9 cellular contexts compared by ENCODE assay signal in the genomic region with DNA sequence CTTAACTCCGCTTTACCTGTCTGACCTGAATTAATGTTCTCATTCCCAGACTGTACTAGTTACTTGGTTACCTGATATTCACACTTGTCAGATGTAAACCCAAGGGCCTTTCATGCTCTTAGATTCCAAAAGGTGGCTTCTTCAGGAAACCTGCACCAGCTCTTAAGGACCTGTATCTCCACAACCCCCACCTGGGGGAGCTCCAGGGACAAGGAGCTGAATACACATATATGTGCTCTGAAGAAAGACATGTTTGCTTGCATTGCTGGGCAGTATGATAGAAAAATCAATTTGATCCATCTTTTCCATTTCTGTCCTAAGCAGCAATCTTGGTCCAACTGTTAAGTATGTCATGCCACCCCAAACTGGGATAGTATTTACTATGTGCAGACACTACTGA.
DNase-seq lines count a peak whose midpoint lies in the region; ATAC-seq and TF ChIP-seq lines count a peak whose summit lies in the region.
"Had no signal": no experiment of that assay in that cellular context is flagged by ENCODE, and none has a peak within 500 bp of the region (broad histone marks: within the 10 kb centered on the region; RNA-seq: fewer than 3 reads in every experiment).

No MANE protein-coding gene starts in this region.

- DNase-seq in NCI-H2227 (lab: John Stamatoyannopoulos, UW; ENCODE audit: unreplicated experiment) (peak; percentile 26), NCI-H2227 treated with DMSO at 0.1 percent for 48 hours (lab: John Stamatoyannopoulos, UW) (no peak), RWPE1 (ENCODE audit: low spot score) (peak; percentile 24), lung microvascular endothelial cell (ENCODE audit: low read depth in 2 of 2) (peak; percentile 9 to 37), natural killer cell (no peak), GF-D8 (lab: John Stamatoyannopoulos, UW) (no peak)
- DNase-seq in activated CD8-positive, alpha-beta memory T cell treated with anti-CD3 and anti-CD28 coated beads, Interleukin-2, amount 10 ng/mL, durations not matched to agents 7 days and 5 days: no peak

- no peaks in the 10 kb centered on the region for H3K36me3 Mint-ChIP-seq in natural killer cell
- no peaks in the 10 kb centered on the region for H3K36me3 Mint-ChIP-seq in activated CD8-positive, alpha-beta memory T cell treated with anti-CD3 and anti-CD28 coated beads, Interleukin-2, amount 10 ng/mL, durations not matched to agents 7 days and 5 days

- CTCF ChIA-PET in RWPE1 (lab: Yijun Ruan, JAX): interaction anchor here (0.5 to 0.7 kb wide), 3 partner anchors 72 to 1212 kb away, joined by 3 to 6 read pairs (median 3); no protein-coding TSS in a partner anchor
- CTCF ChIA-PET in activated CD8-positive, alpha-beta memory T cell treated with anti-CD3 and anti-CD28 coated beads, Interleukin-2, amount 10 ng/mL, durations not matched to agents 7 days and 5 days (lab: Charles Lee): interaction anchor here (0.5 to 1.0 kb wide), 2 partner anchors 266 to 350 kb away, joined by 3 read pairs; no protein-coding TSS in a partner anchor

- intact Hi-C loops in natural killer cell (cut with micrococcal nuclease): no loop called here

- no peaks in the 10 kb centered on the region for H3K9me3 Mint-ChIP-seq in natural killer cell
- no peaks in the 10 kb centered on the region for H3K9me3 Mint-ChIP-seq in activated CD8-positive, alpha-beta memory T cell treated with anti-CD3 and anti-CD28 coated beads, Interleukin-2, amount 10 ng/mL, durations not matched to agents 7 days and 5 days (ENCODE audit: low read depth)
- H3K9me3 Mint-ChIP-seq: stimulated activated naive CD8-positive, alpha-beta T cell treated with anti-CD3 and anti-CD28 coated beads, Interleukin-15, Interleukin-2, amounts not matched to agents 100 ng/mL and 50 ng/mL, for 24 hours had no signal

- peaks cover 0 to 4% of the 10 kb centered on the region in 2 donors for H3K27me3 Mint-ChIP-seq in natural killer cell (ENCODE audit: low read depth in 2 of 2)
- H3K27me3 Mint-ChIP-seq in activated CD8-positive, alpha-beta memory T cell treated with anti-CD3 and anti-CD28 coated beads, Interleukin-2, amount 10 ng/mL, durations not matched to agents 7 days and 5 days: peaks cover 17% of the 10 kb centered on the region

- no peak overlapping the region for H3K4me3 Mint-ChIP-seq in natural killer cell
- no peak overlapping the region for H3K4me3 Mint-ChIP-seq in activated CD8-positive, alpha-beta memory T cell treated with anti-CD3 and anti-CD28 coated beads, Interleukin-2, amount 10 ng/mL, durations not matched to agents 7 days and 5 days
- H3K4me3 Mint-ChIP-seq: stimulated activated naive CD8-positive, alpha-beta T cell treated with anti-CD3 and anti-CD28 coated beads, Interleukin-15, Interleukin-2, amounts not matched to agents 100 ng/mL and 50 ng/mL, for 24 hours had no signal

- POLR2A ChIA-PET in RWPE1 (lab: Yijun Ruan, JAX; ENCODE audit: low non-redundant PET): no interaction called here

- H3K27ac ChIP-seq in RWPE1: no peak overlapping the region

- no peak overlapping the region for H3K27ac Mint-ChIP-seq in natural killer cell
- no peak overlapping the region for H3K27ac Mint-ChIP-seq in activated CD8-positive, alpha-beta memory T cell treated with anti-CD3 and anti-CD28 coated beads, Interleukin-2, amount 10 ng/mL, durations not matched to agents 7 days and 5 days
- H3K27ac Mint-ChIP-seq: stimulated activated naive CD8-positive, alpha-beta T cell treated with anti-CD3 and anti-CD28 coated beads, Interleukin-15, Interleukin-2, amounts not matched to agents 100 ng/mL and 50 ng/mL, for 24 hours had no signal

- ATAC-seq in HG02678 (IDR thresholded peaks at IDR 0.05; ENCODE audit: unreplicated experiment) (peak; percentile 75), natural killer cell (no peak)
- ATAC-seq in activated CD8-positive, alpha-beta memory T cell treated with anti-CD3 and anti-CD28 coated beads, Interleukin-2, amount 10 ng/mL, durations not matched to agents 7 days and 5 days: no peak

- H3K4me1 Mint-ChIP-seq in natural killer cell: peaks cover under 1 to 1% of the 10 kb centered on the region in 2 donors
- no peaks in the 10 kb centered on the region for H3K4me1 Mint-ChIP-seq in activated CD8-positive, alpha-beta memory T cell treated with anti-CD3 and anti-CD28 coated beads, Interleukin-2, amount 10 ng/mL, durations not matched to agents 7 days and 5 days

- TF ChIP-seq CTCF in RWPE1 (conservative IDR thresholded peaks at IDR 0.05; ENCODE audit: low read depth) (no peak), natural killer cell (IDR thresholded peaks at IDR 0.05) (no peak)

Comparison
In these comparisons a context has a peak if more than half of its experiments do, and no peak if none do; other contexts are left out.
1. DNase-seq: peak in NCI-H2227 (single experiment), RWPE1 (single experiment) and lung microvascular endothelial cell (2 of 2); none in NCI-H2227 treated with DMSO at 0.1 percent for 48 hours (single experiment), natural killer cell (single experiment), activated CD8-positive, alpha-beta memory T cell treated with anti-CD3 and anti-CD28 coated beads, Interleukin-2, amount 10 ng/mL, durations not matched to agents 7 days and 5 days (single experiment) and GF-D8 (single experiment).